ENCODE assay signal across 10 cellular contexts in the genomic region with DNA sequence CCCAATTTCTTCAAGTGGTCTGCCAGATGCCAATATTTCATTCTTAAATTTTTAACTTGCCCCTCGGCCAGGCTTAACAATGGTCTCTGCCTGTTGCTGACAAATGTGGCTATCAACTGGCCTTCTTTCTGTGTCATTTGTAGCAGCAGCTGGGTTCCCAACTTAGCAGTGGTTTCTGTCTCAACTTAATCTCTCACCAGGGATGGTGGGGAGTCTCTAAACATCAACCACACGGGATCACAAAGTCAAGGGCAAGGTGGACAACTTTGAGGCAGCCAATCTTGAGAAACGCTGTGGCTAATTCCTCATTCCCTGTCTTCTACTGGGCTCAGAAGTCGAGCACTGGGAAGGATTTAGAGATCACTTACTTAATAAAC.
A peak's percentile ranks its signal among the peaks of the same experiment; 100 is the strongest.
DNase-seq lines count a peak whose midpoint lies in the region; ATAC-seq and TF ChIP-seq lines count a peak whose summit lies in the region.
"Had no signal": no experiment of that assay in that cellular context is flagged by ENCODE, and none has a peak within 500 bp of the region (broad histone marks: within the 10 kb centered on the region; RNA-seq: fewer than 3 reads in every experiment).

No MANE protein-coding gene starts in this region.

- no peak overlapping the region for H2BK15ac ChIP-seq in mesendoderm (replicated peaks; ENCODE audit: low read depth)

- peaks cover 10% of the 10 kb centered on the region for H3K79me2 ChIP-seq in mesendoderm (ENCODE audit: control insufficient read depth, insufficient read depth, low read length)

- H3K4me3 Mint-ChIP-seq in activated T-helper 1 cell treated with anti-CD3 and anti-CD28 coated beads, Interleukin-12 subunit alpha, Interleukin-12 subunit beta, Interleukin-2, Interleukin-4 antibody, amounts not matched to agents 30 ng/mL and 10 ng/mL and 1 ng/mL, durations not matched to agents 14 hours and 24 hours and 36 hours: no peak overlapping the region
- H3K4me3 Mint-ChIP-seq: neural progenitor cell had no signal

- no peaks in the 10 kb centered on the region for H3K27me3 Mint-ChIP-seq in activated T-helper 1 cell treated with anti-CD3 and anti-CD28 coated beads, Interleukin-12 subunit alpha, Interleukin-12 subunit beta, Interleukin-2, Interleukin-4 antibody, amounts not matched to agents 30 ng/mL and 10 ng/mL and 1 ng/mL, durations not matched to agents 14 hours and 24 hours and 36 hours (ENCODE audit: insufficient read depth)

- no peak overlapping the region for H3K4me2 ChIP-seq in mesendoderm (ENCODE audit: low read length)
- H3K4me2 ChIP-seq: neural progenitor cell had no signal

- TF ChIP-seq POLR2A in upper lobe of left lung (IDR thresholded peaks at IDR 0.05) (no peak), lower leg skin (IDR thresholded peaks at IDR 0.05) (no peak)

- no peak overlapping the region for H3K56ac ChIP-seq in mesendoderm (ENCODE audit: low read length)

- H3K4ac ChIP-seq in mesendoderm (ENCODE audit: low read depth, low read length): no peak overlapping the region

- H2AK5ac ChIP-seq in mesendoderm (ENCODE audit: low read length): no peak overlapping the region

- no peaks in the 10 kb centered on the region for H3K27me3 ChIP-seq in left ventricle myocardium inferior (ENCODE audit: low read depth)
- H3K27me3 ChIP-seq in mesendoderm (ENCODE audit: insufficient read depth, low read length, poor library complexity): no peaks in the 10 kb centered on the region
- H3K27me3 ChIP-seq in upper lobe of left lung: no peaks in the 10 kb centered on the region
- H3K27me3 ChIP-seq: foreskin keratinocyte, neural progenitor cell had no signal

- H3K23ac ChIP-seq in mesendoderm (ENCODE audit: low read length): no peak overlapping the region

- H3K9ac ChIP-seq in mesendoderm (ENCODE audit: low read length): no peak overlapping the region
- H3K9ac ChIP-seq: neural progenitor cell had no signal

- no peak overlapping the region for H3K18ac ChIP-seq in mesendoderm (ENCODE audit: low read length)

- no peak overlapping the region for H4K5ac ChIP-seq in mesendoderm (ENCODE audit: low read length)

- peak overlapping the region; percentile 100 for H3K27ac Mint-ChIP-seq in activated T-helper 1 cell treated with anti-CD3 and anti-CD28 coated beads, Interleukin-12 subunit alpha, Interleukin-12 subunit beta, Interleukin-2, Interleukin-4 antibody, amounts not matched to agents 30 ng/mL and 10 ng/mL and 1 ng/mL, durations not matched to agents 14 hours and 24 hours and 36 hours

- peaks cover 8% of the 10 kb centered on the region for H3K79me1 ChIP-seq in mesendoderm (ENCODE audit: low read length)

- peaks cover 91% of the 10 kb centered on the region for H3K4me1 Mint-ChIP-seq in activated T-helper 1 cell treated with anti-CD3 and anti-CD28 coated beads, Interleukin-12 subunit alpha, Interleukin-12 subunit beta, Interleukin-2, Interleukin-4 antibody, amounts not matched to agents 30 ng/mL and 10 ng/mL and 1 ng/mL, durations not matched to agents 14 hours and 24 hours and 36 hours (ENCODE audit: low read depth)

- no peaks in the 10 kb centered on the region for H3K9me3 Mint-ChIP-seq in activated T-helper 1 cell treated with anti-CD3 and anti-CD28 coated beads, Interleukin-12 subunit alpha, Interleukin-12 subunit beta, Interleukin-2, Interleukin-4 antibody, amounts not matched to agents 30 ng/mL and 10 ng/mL and 1 ng/mL, durations not matched to agents 14 hours and 24 hours and 36 hours

- H3K36me3 ChIP-seq in left ventricle myocardium inferior (no peaks in the 10 kb centered on the region), mesendoderm (ENCODE audit: control insufficient read depth, insufficient read depth, low read length) (no peaks in the 10 kb centered on the region), upper lobe of left lung (no peaks in the 10 kb centered on the region)
- H3K36me3 ChIP-seq: neural progenitor cell had no signal

- no peak overlapping the region for H3K4me3 ChIP-seq in left ventricle myocardium inferior
- H3K4me3 ChIP-seq in mesendoderm (ENCODE audit: low read length): no peak overlapping the region
- H3K4me3 ChIP-seq in upper lobe of left lung: no peak overlapping the region
- no peak overlapping the region for H3K4me3 ChIP-seq in lower leg skin (ENCODE audit: low read depth, poor library complexity, severe bottlenecking)
- H3K4me3 ChIP-seq: neural progenitor cell had no signal

- intact Hi-C loops in left ventricle myocardium inferior (cut with micrococcal nuclease) (no loop called here), left cardiac atrium (cut with DNase I) (no loop called here), lower leg skin (cut with DNase I; ENCODE audit: low total_unique reads) (no loop called here)
- intact Hi-C loops in activated T-helper 1 cell treated with anti-CD3 and anti-CD28 coated beads, Interleukin-12 subunit alpha, Interleukin-12 subunit beta, Interleukin-2, Interleukin-4 antibody, amounts not matched to agents 30 ng/mL and 10 ng/mL and 1 ng/mL, durations not matched to agents 14 hours and 24 hours and 36 hours (cut with micrococcal nuclease): loop anchor here (1.0 kb wide), 5 partner anchors 10 to 387 kb away; no protein-coding TSS in a partner anchor

- H3K36me3 Mint-ChIP-seq in activated T-helper 1 cell treated with anti-CD3 and anti-CD28 coated beads, Interleukin-12 subunit alpha, Interleukin-12 subunit beta, Interleukin-2, Interleukin-4 antibody, amounts not matched to agents 30 ng/mL and 10 ng/mL and 1 ng/mL, durations not matched to agents 14 hours and 24 hours and 36 hours (ENCODE audit: low read depth): peaks cover 25% of the 10 kb centered on the region

- TF ChIP-seq CTCF in left ventricle myocardium inferior (IDR thresholded peaks at IDR 0.05; ENCODE audit: borderline replicate concordance) (no peak), upper lobe of left lung (IDR thresholded peaks at IDR 0.05) (no peak), lower leg skin (IDR thresholded peaks at IDR 0.05) (no peak)

- DNase-seq in left ventricle myocardium inferior (no peak), left cardiac atrium (no peak), mesendoderm (no peak), upper lobe of left lung (no peak), DMS 273 (lab: John Stamatoyannopoulos, UW; ENCODE audit: unreplicated experiment) (no peak), SW480 (ENCODE audit: low spot score) (no peak), lower leg skin (ENCODE audit: low spot score in 2 of 2) (no peak)
- DNase-seq in activated T-helper 1 cell treated with anti-CD3 and anti-CD28 coated beads, Interleukin-12 subunit alpha, Interleukin-12 subunit beta, Interleukin-2, Interleukin-4 antibody, amounts not matched to agents 30 ng/mL and 10 ng/mL and 1 ng/mL, durations not matched to agents 14 hours and 24 hours and 36 hours (ENCODE audit: low spot score): no peak

- H4K8ac ChIP-seq in mesendoderm (ENCODE audit: low read depth, low read length): peak overlapping the region; percentile 14

- no peak overlapping the region for H2BK5ac ChIP-seq in mesendoderm (ENCODE audit: low read length)

- H3K9me3 ChIP-seq in left ventricle myocardium inferior (replicated peaks): no peaks in the 10 kb centered on the region
- H3K9me3 ChIP-seq in upper lobe of left lung: no peaks in the 10 kb centered on the region

- no peak for TF ChIP-seq EP300 in upper lobe of left lung (IDR thresholded peaks at IDR 0.05)

- ATAC-seq in left cardiac atrium: no peak
- ATAC-seq in upper lobe of left lung (ENCODE audit: low FRiP score in 2 of 2): no peak

- H2BK120ac ChIP-seq in mesendoderm (ENCODE audit: low read depth, low read length): no peak overlapping the region

- peaks cover 98% of the 10 kb centered on the region for H3K4me1 ChIP-seq in left ventricle myocardium inferior
- peaks cover 15% of the 10 kb centered on the region for H3K4me1 ChIP-seq in mesendoderm (ENCODE audit: control insufficient read depth, low read depth, low read length)
- H3K4me1 ChIP-seq in upper lobe of left lung: peaks cover 49 to 76% (median 63%) of the 10 kb centered on the region in 4 donors

- WGBS in mesendoderm (ENCODE audit: extremely low coverage, insufficient coverage, low lambda C conversion rate): no CpG with 5 or more reads among the region's 4 CpGs
- WGBS in upper lobe of left lung, 2 donors: 71 to 88% methylated on average over 4 of the region's 4 CpGs
- WGBS in lower leg skin, 2 donors: 84 to 87% methylated on average over 4 of the region's 4 CpGs

- peak overlapping the region; percentile 56 for H3K27ac ChIP-seq in left ventricle myocardium inferior (replicated peaks)
- H3K27ac ChIP-seq in mesendoderm (ENCODE audit: low read depth, low read length): no peak overlapping the region
- H3K27ac ChIP-seq in upper lobe of left lung: peak overlapping the region; percentile 70 to 87 (median 82)
- H3K27ac ChIP-seq: foreskin keratinocyte, neural progenitor cell had no signal
